16 cellular contexts compared by ENCODE assay signal in the genomic region with DNA sequence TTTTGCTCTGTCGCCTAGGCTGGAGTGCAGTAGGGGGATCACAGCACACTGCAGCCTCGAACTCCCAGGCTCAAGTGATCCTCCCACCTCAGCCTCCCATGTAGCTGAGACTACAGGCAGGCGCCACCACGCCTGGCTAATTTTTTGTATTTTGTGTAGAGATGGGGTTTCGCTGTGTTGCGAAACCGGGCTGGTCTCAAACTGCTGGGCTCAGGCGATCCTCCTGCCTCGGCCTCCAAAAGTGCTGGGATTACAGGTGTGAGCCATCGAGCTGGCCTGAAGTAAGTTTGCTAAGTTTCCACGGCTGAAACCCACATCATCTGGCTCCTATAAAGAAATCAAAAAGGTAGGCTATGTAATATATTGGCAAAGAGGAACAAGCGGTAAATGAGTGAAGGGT. TPM values are rescaled to one million over a fixed set of nuclear protein-coding genes. Genes with fewer than 3 reads are reported as not detected.
A peak's percentile ranks its signal among the peaks of the same experiment; 100 is the strongest.
DNase-seq lines count a peak whose midpoint lies in the region; ATAC-seq and TF ChIP-seq lines count a peak whose summit lies in the region.
"Had no signal": no experiment of that assay in that cellular context is flagged by ENCODE, and none has a peak within 500 bp of the region (broad histone marks: within the 10 kb centered on the region; RNA-seq: fewer than 3 reads in every experiment).

No MANE protein-coding gene starts in this region.

- H3K36me3 ChIP-seq in Caco-2 (ENCODE audit: control insufficient read depth, insufficient read depth, low read length): no peaks in the 10 kb centered on the region
- H3K36me3 ChIP-seq: esophagus squamous epithelium had no signal

- H3K4me1 ChIP-seq in Caco-2: peaks cover 15% of the 10 kb centered on the region; the same call in 1 of the 2 replicates

- H3K9me3 ChIP-seq in Caco-2: no peaks in the 10 kb centered on the region
- H3K9me3 ChIP-seq: esophagus squamous epithelium had no signal

- intact Hi-C loops in activated CD4-positive, alpha-beta T cell treated with anti-CD3 and anti-CD28 coated beads for 36 hours (cut with DNase I, micrococcal nuclease): loop anchor here (5.0 kb wide), 2 partner anchors 195 to 1580 kb away; a partner anchor contains a TSS
- intact Hi-C loops in Caco-2 (cut with micrococcal nuclease; ENCODE audit: unreplicated experiment): no loop called here

- POLR2A ChIA-PET in activated CD4-positive, alpha-beta T cell treated with anti-CD3 and anti-CD28 coated beads for 36 hours (lab: Charles Lee): interaction anchor here (0.6 to 1.9 kb wide), 2 partner anchors 234 to 917 kb away, joined by 3 to 7 read pairs; no protein-coding TSS in a partner anchor
- POLR2A ChIA-PET in Caco-2 (lab: Charles Lee): no interaction called here
- POLR2A ChIA-PET in activated naive CD8-positive, alpha-beta T cell treated with anti-CD3 and anti-CD28 coated beads, Interleukin-2, amount 10 ng/mL, durations not matched to agents 7 days and 5 days (lab: Charles Lee): interaction anchor here (0.6 to 0.8 kb wide), 2 partner anchors 31 to 53 kb away, joined by 3 read pairs; no protein-coding TSS in a partner anchor

- peaks cover 4% of the 10 kb centered on the region for H3K27me3 Mint-ChIP-seq in activated CD4-positive, alpha-beta T cell treated with anti-CD3 and anti-CD28 coated beads for 36 hours
- no peaks in the 10 kb centered on the region for H3K27me3 Mint-ChIP-seq in Caco-2 (ENCODE audit: insufficient read depth, unreplicated experiment)
- H3K27me3 Mint-ChIP-seq in activated naive CD8-positive, alpha-beta T cell treated with anti-CD3 and anti-CD28 coated beads, Interleukin-2, amount 10 ng/mL, durations not matched to agents 7 days and 5 days: peaks cover 30% of the 10 kb centered on the region
- H3K27me3 Mint-ChIP-seq in nephron (ENCODE audit: low read depth): peaks cover 14% of the 10 kb centered on the region

- no peak overlapping the region for H3K4me3 ChIP-seq in Caco-2 (ENCODE audit: low read depth, low read length)
- H3K4me3 ChIP-seq: esophagus squamous epithelium had no signal

- no peak for ATAC-seq in activated CD4-positive, alpha-beta T cell treated with anti-CD3 and anti-CD28 coated beads for 36 hours
- ATAC-seq in activated naive CD8-positive, alpha-beta T cell treated with anti-CD3 and anti-CD28 coated beads, Interleukin-2, amount 10 ng/mL, durations not matched to agents 7 days and 5 days (ENCODE audit: low read depth): no peak
- ATAC-seq in HG03469 (IDR thresholded peaks at IDR 0.05; ENCODE audit: unreplicated experiment): no peak
- ATAC-seq: left ventricle myocardium superior, SK-N-SH treated with all-trans-retinoic acid at 6 μM for 48 hours had no signal

- CTCF ChIA-PET in activated CD4-positive, alpha-beta T cell treated with anti-CD3 and anti-CD28 coated beads for 36 hours (lab: Charles Lee): interaction anchor here (0.8 to 1.2 kb wide), 3 partner anchors 17 to 442 kb away, joined by 3 to 5 read pairs (median 3); no protein-coding TSS in a partner anchor
- CTCF ChIA-PET in Caco-2 (lab: Charles Lee): interaction anchor here (1.7 kb wide), 1 partner anchor 25 kb away, joined by 13 read pairs; no protein-coding TSS in a partner anchor

- no peaks in the 10 kb centered on the region for H3K9me3 Mint-ChIP-seq in activated CD4-positive, alpha-beta T cell treated with anti-CD3 and anti-CD28 coated beads for 36 hours (ENCODE audit: low read depth)
- H3K9me3 Mint-ChIP-seq in Caco-2 (ENCODE audit: unreplicated experiment) (no peaks in the 10 kb centered on the region), nephron (no peaks in the 10 kb centered on the region)
- H3K9me3 Mint-ChIP-seq in activated naive CD8-positive, alpha-beta T cell treated with anti-CD3 and anti-CD28 coated beads, Interleukin-2, amount 10 ng/mL, durations not matched to agents 7 days and 5 days: no peaks in the 10 kb centered on the region

- peak overlapping the region; percentile 22 for H3K4me3 Mint-ChIP-seq in activated CD4-positive, alpha-beta T cell treated with anti-CD3 and anti-CD28 coated beads for 36 hours
- H3K4me3 Mint-ChIP-seq in Caco-2 (ENCODE audit: unreplicated experiment) (peak overlapping the region; percentile 28), nephron (peak overlapping the region; percentile 58 to 83 (median 82))
- H3K4me3 Mint-ChIP-seq in activated naive CD8-positive, alpha-beta T cell treated with anti-CD3 and anti-CD28 coated beads, Interleukin-2, amount 10 ng/mL, durations not matched to agents 7 days and 5 days: peak overlapping the region; percentile 67

- H3K4me1 Mint-ChIP-seq in activated CD4-positive, alpha-beta T cell treated with anti-CD3 and anti-CD28 coated beads for 36 hours: peaks cover 10% of the 10 kb centered on the region
- H3K4me1 Mint-ChIP-seq in Caco-2 (ENCODE audit: low read depth, unreplicated experiment) (no peaks in the 10 kb centered on the region), nephron (peaks cover 41% of the 10 kb centered on the region)
- peaks cover 11% of the 10 kb centered on the region for H3K4me1 Mint-ChIP-seq in activated naive CD8-positive, alpha-beta T cell treated with anti-CD3 and anti-CD28 coated beads, Interleukin-2, amount 10 ng/mL, durations not matched to agents 7 days and 5 days

- no TSS peak for BruUV-seq in Caco-2 (replicated peaks; lab: Mats Ljungman, UMichigan)

- TF ChIP-seq CTCF in Caco-2 (IDR thresholded peaks at IDR 0.05; ENCODE audit: insufficient read depth in 1 of 2, low read depth in 1 of 2, low read length in 1 of 2, severe bottlenecking in 1 of 2, unreplicated experiment in 1 of 2): no peak
- no peak for TF ChIP-seq CTCF in nephron (IDR thresholded peaks at IDR 0.05; ENCODE audit: unreplicated experiment in 3 of 3)

- no peak overlapping the region for H3K27ac Mint-ChIP-seq in activated CD4-positive, alpha-beta T cell treated with anti-CD3 and anti-CD28 coated beads for 36 hours
- H3K27ac Mint-ChIP-seq in Caco-2 (ENCODE audit: unreplicated experiment) (no peak overlapping the region), nephron (peak overlapping the region in 1 of 3 experiments; percentile 24)
- H3K27ac Mint-ChIP-seq in activated naive CD8-positive, alpha-beta T cell treated with anti-CD3 and anti-CD28 coated beads, Interleukin-2, amount 10 ng/mL, durations not matched to agents 7 days and 5 days: no peak overlapping the region

- H3K36me3 Mint-ChIP-seq in activated CD4-positive, alpha-beta T cell treated with anti-CD3 and anti-CD28 coated beads for 36 hours (ENCODE audit: low read depth): peaks cover 14% of the 10 kb centered on the region
- peaks cover 28% of the 10 kb centered on the region for H3K36me3 Mint-ChIP-seq in Caco-2 (ENCODE audit: insufficient read depth, unreplicated experiment)
- H3K36me3 Mint-ChIP-seq in activated naive CD8-positive, alpha-beta T cell treated with anti-CD3 and anti-CD28 coated beads, Interleukin-2, amount 10 ng/mL, durations not matched to agents 7 days and 5 days: peaks cover 6% of the 10 kb centered on the region
- no peaks in the 10 kb centered on the region for H3K36me3 Mint-ChIP-seq in nephron (ENCODE audit: low read depth)

- H3K27me3 ChIP-seq in Caco-2 (replicated peaks; ENCODE audit: control insufficient read depth, insufficient read depth, low read length): no peaks in the 10 kb centered on the region

- no peak for DNase-seq in activated CD4-positive, alpha-beta T cell treated with anti-CD3 and anti-CD28 coated beads for 36 hours
- no peak for DNase-seq in activated CD4-positive, alpha-beta T cell treated with anti-CD3 and anti-CD28 coated beads, Interleukin-2, amount 50 U/mL, for 4 hours
- DNase-seq in Caco-2 (no peak), MV-4-11 (lab: John Stamatoyannopoulos, UW) (no peak), cerebellar nuclear complex (lab: John Stamatoyannopoulos, UW) (no peak)
- no peak for DNase-seq in activated naive CD8-positive, alpha-beta T cell treated with anti-CD3 and anti-CD28 coated beads, Interleukin-2, amount 10 ng/mL, durations not matched to agents 7 days and 5 days
- DNase-seq: C1 segment of cervical spinal cord, esophagus squamous epithelium, left ventricle myocardium superior, NCI-H1436 treated with DMSO at 0.1 percent for 48 hours, NCI-H82, posterior cingulate gyrus, trophoblast cell had no signal

RNA-seq across cellular contexts. Expression of a gene that starts 1.4 kb away (rescaled TPM):
- total RNA-seq in activated CD4-positive, alpha-beta T cell treated with anti-CD3 and anti-CD28 coated beads for 36 hours: 10 to 100 TPM in 1 of 2 experiments, 1 to 10 TPM in 1; 9.2 to 10.6 TPM
- 46.5 and 48.1 TPM in 2 replicates for total RNA-seq in Caco-2 (2022)
- 10 to 100 TPM; 25.8 to 27.0 TPM for total RNA-seq in activated naive CD8-positive, alpha-beta T cell treated with anti-CD3 and anti-CD28 coated beads, Interleukin-2, amount 10 ng/mL, durations not matched to agents 7 days and 5 days

Comparison
In these comparisons a context has a peak if more than half of its experiments do, and no peak if none do; other contexts are left out.
1. H3K4me3 Mint-ChIP-seq: peak in every context shown above with its lines; median percentile 82 in nephron; 67 in activated naive CD8-positive, alpha-beta T cell treated with anti-CD3 and anti-CD28 coated beads, Interleukin-2, amount 10 ng/mL, durations not matched to agents 7 days and 5 days; 28 in Caco-2; 22 in activated CD4-positive, alpha-beta T cell treated with anti-CD3 and anti-CD28 coated beads for 36 hours.